8 cellular contexts compared by ENCODE assay signal in the genomic region with DNA sequence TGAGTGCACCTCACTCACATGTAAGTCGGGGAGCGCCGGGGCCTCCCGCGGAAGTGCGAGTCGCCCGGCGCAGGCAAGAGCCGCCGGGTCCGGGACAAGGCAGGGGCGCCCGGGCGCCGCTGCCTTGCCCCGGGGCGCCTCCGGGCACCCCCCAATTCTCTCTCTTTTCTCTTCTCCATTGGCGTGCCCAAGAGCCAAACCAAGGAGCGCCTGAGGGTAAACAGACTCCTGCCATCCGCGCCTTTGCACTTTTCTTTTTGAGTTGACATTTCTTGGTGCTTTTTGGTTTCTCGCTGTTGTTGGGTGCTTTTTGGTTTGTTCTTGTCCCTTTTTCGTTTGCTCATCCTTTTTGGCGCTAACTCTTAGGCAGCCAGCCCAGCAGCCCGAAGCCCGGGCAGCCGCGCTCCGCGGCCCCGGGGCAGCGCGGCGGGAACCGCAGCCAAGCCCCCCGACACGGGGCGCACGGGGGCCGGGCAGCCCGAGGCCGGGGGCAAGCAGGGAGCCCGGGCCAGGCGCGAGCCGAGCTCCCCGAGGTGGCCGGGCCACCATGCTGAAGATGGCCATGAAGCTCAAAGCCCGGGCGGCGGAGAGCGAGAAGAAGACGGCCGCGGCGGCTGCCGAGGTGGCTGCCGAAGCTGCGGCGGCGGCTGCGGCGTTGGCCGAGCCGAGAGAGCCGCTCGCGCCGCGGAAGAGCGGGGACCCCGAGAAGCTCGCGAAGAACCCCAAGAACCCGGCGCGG. TPM values are rescaled to one million over a fixed set of nuclear protein-coding genes. Genes with fewer than 3 reads are reported as not detected.
A peak's percentile ranks its signal among the peaks of the same experiment; 100 is the strongest.
DNase-seq lines count a peak whose midpoint lies in the region; ATAC-seq and TF ChIP-seq lines count a peak whose summit lies in the region.

No MANE protein-coding gene starts in this region.

- in situ Hi-C loops in transverse colon (cut with MboI; ENCODE audit: low pct_ligation_motif_present in 1 of 4, low pct_unique_long_range_greater_than_20kb in 1 of 4, low sequenced_read_pairs in 3 of 4), result no loop called here

- H3K4me1 ChIP-seq in adrenal gland (replicated peaks in 1 of 2) (peaks cover 17 to 20% of the 10 kb centered on the region in 2 donors), left lung (peaks cover 12 to 29% of the 10 kb centered on the region in 2 donors), transverse colon (peaks cover 12 to 27% (median 17%) of the 10 kb centered on the region in 4 donors)

- H3K36me3 ChIP-seq in adrenal gland (replicated peaks in 1 of 2) (no peaks in the 10 kb centered on the region), left lung (no peaks in the 10 kb centered on the region), transverse colon (no peaks in the 10 kb centered on the region)

- H3K4me1 Mint-ChIP-seq in stimulated activated naive CD8-positive, alpha-beta T cell treated with anti-CD3 and anti-CD28 coated beads, Interleukin-15, Interleukin-2, amounts not matched to agents 100 ng/mL and 50 ng/mL, for 24 hours (ENCODE audit: low read depth), result peaks cover 45% of the 10 kb centered on the region

- no peak for DNase-seq in stimulated activated naive CD8-positive, alpha-beta T cell treated with anti-CD3 and anti-CD28 coated beads, Interleukin-15, Interleukin-2, amounts not matched to agents 100 U/mL and 50 U/mL, for 24 hours
- DNase-seq in adrenal gland, result no peak
- DNase-seq in left lung, result peak in 1 of 2 donors; percentile 82
- no peak for DNase-seq in transverse colon
- no peak for DNase-seq in NCI-H2196 (lab: John Stamatoyannopoulos, UW; ENCODE audit: unreplicated experiment)
- no peak for DNase-seq in GM10248 (ENCODE audit: extremely low spot score)
- no peak for DNase-seq in D341Med (ENCODE audit: low spot score)

- no peaks in the 10 kb centered on the region for H3K9me3 Mint-ChIP-seq in stimulated activated naive CD8-positive, alpha-beta T cell treated with anti-CD3 and anti-CD28 coated beads, Interleukin-15, Interleukin-2, amounts not matched to agents 100 ng/mL and 50 ng/mL, for 24 hours

- TF ChIP-seq CTCF in adrenal gland (IDR thresholded peaks at IDR 0.05) (no peak), left lung (IDR thresholded peaks at IDR 0.05) (no peak), transverse colon (IDR thresholded peaks at IDR 0.05) (no peak), GM10248 (IDR thresholded peaks at IDR 0.05; ENCODE audit: control extremely low read depth, extremely low read depth, low read depth, missing control alignments) (no peak)

- H3K9me3 ChIP-seq in adrenal gland (replicated peaks in 1 of 3), result peaks cover 0 to 6% (median 0%) of the 10 kb centered on the region in 3 donors
- H3K9me3 ChIP-seq in left lung, result no peaks in the 10 kb centered on the region
- no peaks in the 10 kb centered on the region for H3K9me3 ChIP-seq in transverse colon

- H3K27ac ChIP-seq in adrenal gland (peak overlapping the region in 4 of 5 donors; percentile 39 to 99 (median 96)), left lung (peak overlapping the region; percentile 91 to 99), transverse colon (peak overlapping the region; percentile 99 to 100 (median 100))

- POLR2A ChIA-PET in GM10248 (lab: Yijun Ruan, JAX), result interaction anchor here (0.9 to 1.9 kb wide), 8 partner anchors 8 to 238 kb away, joined by 3 to 11 read pairs (median 6); partner anchors contain the start of genes ATP5F1E and STX16

- no peak for TF ChIP-seq POLR2A in adrenal gland (IDR thresholded peaks at IDR 0.05)
- no peak for TF ChIP-seq POLR2A in transverse colon (IDR thresholded peaks at IDR 0.05)

- H3K27me3 ChIP-seq in adrenal gland (no peaks in the 10 kb centered on the region), left lung (no peaks in the 10 kb centered on the region), transverse colon (no peaks in the 10 kb centered on the region)

- 41 to 51% (median 50%) methylated on average over 47 to 79 of the region's 79 CpGs for WGBS in adrenal gland, 4 donors
- WGBS in transverse colon (ENCODE audit: low coverage in 1 of 2), 2 donors, result 44 to 51% methylated on average over 14 to 66 of the region's 79 CpGs

- intact Hi-C loops in adrenal gland (cut with DNase I), result no loop called here
- intact Hi-C loops in left lung (cut with DNase I), result no loop called here
- intact Hi-C loops in transverse colon (cut with DNase I; ENCODE audit: low total_unique reads), result loop anchor here (5.0 to 10.0 kb wide), 3 partner anchors 95 to 237 kb away; partner anchors contain the start of genes ATP5F1E, NELFCD and STX16

- H3K4me3 ChIP-seq in adrenal gland, result peak overlapping the region in 2 of 4 donors; percentile 16 to 78
- peak overlapping the region; percentile 40 to 72 for H3K4me3 ChIP-seq in left lung
- H3K4me3 ChIP-seq in transverse colon, result peak overlapping the region; percentile 51 to 100 (median 90)

- CTCF ChIA-PET in GM10248 (lab: Yijun Ruan, JAX), result interaction anchor here (1.1 to 1.3 kb wide), 2 partner anchors 13 to 14 kb away, joined by 3 read pairs; no protein-coding TSS in a partner anchor

- no peak for TF ChIP-seq EP300 in transverse colon (IDR thresholded peaks at IDR 0.05; ENCODE audit: low read depth)

- H3K36me3 Mint-ChIP-seq in stimulated activated naive CD8-positive, alpha-beta T cell treated with anti-CD3 and anti-CD28 coated beads, Interleukin-15, Interleukin-2, amounts not matched to agents 100 ng/mL and 50 ng/mL, for 24 hours (ENCODE audit: low read depth), result peaks cover 19% of the 10 kb centered on the region

- ATAC-seq in stimulated activated naive CD8-positive, alpha-beta T cell treated with anti-CD3 and anti-CD28 coated beads, Interleukin-15, Interleukin-2, amounts not matched to agents 100 U/mL and 50 U/mL, for 24 hours, result no peak
- no peak for ATAC-seq in left lung

- H3K27ac Mint-ChIP-seq in stimulated activated naive CD8-positive, alpha-beta T cell treated with anti-CD3 and anti-CD28 coated beads, Interleukin-15, Interleukin-2, amounts not matched to agents 100 ng/mL and 50 ng/mL, for 24 hours, result peak overlapping the region; percentile 98

- H3K4me3 Mint-ChIP-seq in stimulated activated naive CD8-positive, alpha-beta T cell treated with anti-CD3 and anti-CD28 coated beads, Interleukin-15, Interleukin-2, amounts not matched to agents 100 ng/mL and 50 ng/mL, for 24 hours, result peak overlapping the region; percentile 92

- H3K27me3 Mint-ChIP-seq in stimulated activated naive CD8-positive, alpha-beta T cell treated with anti-CD3 and anti-CD28 coated beads, Interleukin-15, Interleukin-2, amounts not matched to agents 100 ng/mL and 50 ng/mL, for 24 hours, result no peaks in the 10 kb centered on the region

RNA-seq across cellular contexts. Expression of gene GNAS, which starts 37.0 kb away (rescaled TPM):
- total RNA-seq in adrenal gland, result 1,000 to 10,000 TPM in 7 of 8 donors, 100 to 1,000 TPM in 1; 614 to 1,525 (median 1,042) TPM
- polyA plus RNA-seq in adrenal gland, result 1,000 to 10,000 TPM; 2,293 to 6,333 (median 4,379) TPM
- total RNA-seq in left lung, result 1,000 to 10,000 TPM in 1 of 2 donors, 100 to 1,000 TPM in 1; 723 to 1,158 TPM
- total RNA-seq in transverse colon, result 100 to 1,000 TPM; 501 to 716 (median 535) TPM

RNA-seq across cellular contexts. Expression of gene GNAS-AS1, which starts 38.8 kb away (rescaled TPM):
- total RNA-seq in adrenal gland (under 1 TPM in 3 of 8 donors, not detected in 5; 0.11 to 0.61 (median 0.24) TPM), left lung (1 to 10 TPM; 1.5 TPM), transverse colon (1 to 10 TPM in 1 of 4 donors, under 1 TPM in 1, not detected in 2; 0.55 to 1.1 TPM)
- polyA plus RNA-seq in adrenal gland, result under 1 TPM; 0.09 to 0.72 (median 0.10) TPM
